ENCODE assay signal across 8 cellular contexts in the genomic region with DNA sequence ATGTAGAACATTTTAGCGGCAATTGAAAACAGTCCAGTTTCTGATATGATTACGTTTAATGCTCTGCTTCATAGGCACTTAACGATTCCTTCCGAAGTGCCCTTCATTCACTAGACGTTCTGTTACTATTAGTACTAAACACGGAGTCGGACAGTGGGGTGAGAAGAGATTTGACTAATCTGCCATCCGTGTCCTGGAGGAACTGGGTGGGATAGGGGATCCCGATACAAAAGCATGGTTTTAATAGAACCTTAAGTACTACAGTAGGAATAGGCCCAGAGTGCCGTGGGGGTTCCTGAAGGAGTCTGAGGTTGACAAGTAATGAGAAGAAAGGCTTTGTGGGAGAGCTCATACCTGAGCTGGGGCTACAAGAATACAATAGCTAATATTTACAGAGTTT. TPM values are rescaled to one million over a fixed set of nuclear protein-coding genes. Genes with fewer than 3 reads are reported as not detected.
A peak's percentile ranks its signal among the peaks of the same experiment; 100 is the strongest.
DNase-seq lines count a peak whose midpoint lies in the region; ATAC-seq and TF ChIP-seq lines count a peak whose summit lies in the region.

No MANE protein-coding gene starts in this region.

- H3K4me1 ChIP-seq in right lobe of liver: peaks cover 0 to 3% (median 0%) of the 10 kb centered on the region in 4 donors
- H3K4me1 ChIP-seq in upper lobe of left lung: peaks cover 14 to 17% (median 15%) of the 10 kb centered on the region in 4 donors

- peaks cover 36% of the 10 kb centered on the region for H3K4me1 Mint-ChIP-seq in activated naive CD4-positive, alpha-beta T cell treated with anti-CD3 and anti-CD28 coated beads, Interleukin-2, amount 50 U/mL, for 24 hours
- peaks cover 15% of the 10 kb centered on the region for H3K4me1 Mint-ChIP-seq in activated naive CD8-positive, alpha-beta T cell treated with anti-CD3 and anti-CD28 coated beads, Interleukin-2, amount 10 ng/mL, durations not matched to agents 7 days and 5 days

- intact Hi-C loops in right lobe of liver (cut with DNase I): no loop called here

- TF ChIP-seq EP300 in upper lobe of left lung (IDR thresholded peaks at IDR 0.05): no peak

- H3K4me3 Mint-ChIP-seq in activated naive CD4-positive, alpha-beta T cell treated with anti-CD3 and anti-CD28 coated beads, Interleukin-2, amount 50 U/mL, for 24 hours: peak overlapping the region; percentile 99
- peak overlapping the region; percentile 97 for H3K4me3 Mint-ChIP-seq in activated naive CD8-positive, alpha-beta T cell treated with anti-CD3 and anti-CD28 coated beads, Interleukin-2, amount 10 ng/mL, durations not matched to agents 7 days and 5 days

- CTCF ChIA-PET in HEK293T (lab: Yijun Ruan, JAX): interaction anchor here (1.0 kb wide), 1 partner anchor 13 kb away, joined by 3 read pairs; a partner anchor contains a TSS

- H3K27ac ChIP-seq in right lobe of liver (no peak overlapping the region), upper lobe of left lung (peak overlapping the region in 2 of 4 donors; percentile 32 to 74)

- H3K4me3 ChIP-seq in right lobe of liver (peak overlapping the region; percentile 61 to 83 (median 75)), upper lobe of left lung (peak overlapping the region; percentile 72 to 89 (median 80))

- no peak for ATAC-seq in activated naive CD8-positive, alpha-beta T cell treated with anti-CD3 and anti-CD28 coated beads, Interleukin-2, amount 10 ng/mL, durations not matched to agents 7 days and 5 days (ENCODE audit: low read depth)
- no peak for ATAC-seq in right lobe of liver
- ATAC-seq in upper lobe of left lung (ENCODE audit: low FRiP score in 2 of 2): no peak
- ATAC-seq in GM19463 (IDR thresholded peaks at IDR 0.05; ENCODE audit: unreplicated experiment): no peak
- no peak for ATAC-seq in GM18870 (IDR thresholded peaks at IDR 0.05; ENCODE audit: unreplicated experiment)

- H3K27me3 Mint-ChIP-seq in activated naive CD4-positive, alpha-beta T cell treated with anti-CD3 and anti-CD28 coated beads, Interleukin-2, amount 50 U/mL, for 24 hours: no peaks in the 10 kb centered on the region
- no peaks in the 10 kb centered on the region for H3K27me3 Mint-ChIP-seq in activated naive CD8-positive, alpha-beta T cell treated with anti-CD3 and anti-CD28 coated beads, Interleukin-2, amount 10 ng/mL, durations not matched to agents 7 days and 5 days

- H3K27me3 ChIP-seq in right lobe of liver: no peaks in the 10 kb centered on the region
- H3K27me3 ChIP-seq in upper lobe of left lung: no peaks in the 10 kb centered on the region

- H3K36me3 ChIP-seq in right lobe of liver (peaks cover 0 to 4% (median 0%) of the 10 kb centered on the region in 4 donors), upper lobe of left lung (peaks cover 0 to 5% (median 0%) of the 10 kb centered on the region in 4 donors)

- POLR2A ChIA-PET in activated naive CD8-positive, alpha-beta T cell treated with anti-CD3 and anti-CD28 coated beads, Interleukin-2, amount 10 ng/mL, durations not matched to agents 7 days and 5 days (lab: Charles Lee): interaction anchor here (2.2 kb wide), 1 partner anchor 125 kb away, joined by 19 read pairs; a partner anchor contains a TSS
- POLR2A ChIA-PET in HEK293T (lab: Yijun Ruan, JAX): interaction anchor here (0.9 to 1.3 kb wide), 3 partner anchors 11 to 125 kb away, joined by 3 read pairs; a partner anchor contains a TSS

- TF ChIP-seq CTCF in right lobe of liver (IDR thresholded peaks at IDR 0.05): no peak
- no peak for TF ChIP-seq CTCF in upper lobe of left lung (IDR thresholded peaks at IDR 0.05)

- H3K36me3 Mint-ChIP-seq in activated naive CD4-positive, alpha-beta T cell treated with anti-CD3 and anti-CD28 coated beads, Interleukin-2, amount 50 U/mL, for 24 hours: peaks cover 15% of the 10 kb centered on the region
- peaks cover 9% of the 10 kb centered on the region for H3K36me3 Mint-ChIP-seq in activated naive CD8-positive, alpha-beta T cell treated with anti-CD3 and anti-CD28 coated beads, Interleukin-2, amount 10 ng/mL, durations not matched to agents 7 days and 5 days

- DNase-seq in activated naive CD4-positive, alpha-beta T cell (lab: John Stamatoyannopoulos, UW): no peak
- DNase-seq in activated naive CD8-positive, alpha-beta T cell treated with anti-CD3 and anti-CD28 coated beads, Interleukin-2, amount 10 ng/mL, durations not matched to agents 7 days and 5 days: no peak
- DNase-seq in right lobe of liver: no peak
- DNase-seq in upper lobe of left lung: no peak
- DNase-seq in HEK293T (ENCODE audit: extremely low spot score): no peak

- H3K9me3 Mint-ChIP-seq in activated naive CD4-positive, alpha-beta T cell treated with anti-CD3 and anti-CD28 coated beads, Interleukin-2, amount 50 U/mL, for 24 hours: peaks cover 7% of the 10 kb centered on the region
- peaks cover 9% of the 10 kb centered on the region for H3K9me3 Mint-ChIP-seq in activated naive CD8-positive, alpha-beta T cell treated with anti-CD3 and anti-CD28 coated beads, Interleukin-2, amount 10 ng/mL, durations not matched to agents 7 days and 5 days

- peak overlapping the region; percentile 95 for H3K27ac Mint-ChIP-seq in activated naive CD4-positive, alpha-beta T cell treated with anti-CD3 and anti-CD28 coated beads, Interleukin-2, amount 50 U/mL, for 24 hours
- peak overlapping the region; percentile 75 for H3K27ac Mint-ChIP-seq in activated naive CD8-positive, alpha-beta T cell treated with anti-CD3 and anti-CD28 coated beads, Interleukin-2, amount 10 ng/mL, durations not matched to agents 7 days and 5 days

- TF ChIP-seq POLR2A in right lobe of liver (IDR thresholded peaks at IDR 0.05) (no peak), upper lobe of left lung (IDR thresholded peaks at IDR 0.05) (no peak)

- H3K9me3 ChIP-seq in right lobe of liver (no peaks in the 10 kb centered on the region), upper lobe of left lung (no peaks in the 10 kb centered on the region)

- WGBS in right lobe of liver (ENCODE audit: insufficient coverage, low coverage, low lambda C conversion rate, missing lambda C conversion rate): 30% methylated on average over 10 of the region's 10 CpGs
- 35 to 44% methylated on average over 10 of the region's 10 CpGs for WGBS in upper lobe of left lung, 2 donors

TF ChIP-seq in HEK293T, 16 proteins besides CTCF, POLR2A, EP300 and RAD21:
- TF ChIP-seq ZNF384 (IDR thresholded peaks at IDR 0.05) (no peak), NFRKB (IDR thresholded peaks at IDR 0.05) (no peak), HDGF (IDR thresholded peaks at IDR 0.05; ENCODE audit: borderline replicate concordance) (no peak), FOXA1 (IDR thresholded peaks at IDR 0.05) (no peak), TARDBP (IDR thresholded peaks at IDR 0.05) (no peak), LEF1 (IDR thresholded peaks at IDR 0.05; ENCODE audit: borderline replicate concordance) (no peak), FOXM1 (IDR thresholded peaks at IDR 0.05; ENCODE audit: borderline replicate concordance) (no peak), SUZ12 (IDR thresholded peaks at IDR 0.05) (no peak), CTBP1 (IDR thresholded peaks at IDR 0.05; ENCODE audit: borderline replicate concordance) (no peak), BHLHE40 (IDR thresholded peaks at IDR 0.05; ENCODE audit: borderline replicate concordance) (no peak), ARNT (IDR thresholded peaks at IDR 0.05) (no peak), FOXK2 (IDR thresholded peaks at IDR 0.05) (no peak), ELF4 (IDR thresholded peaks at IDR 0.05) (no peak), SP1 (IDR thresholded peaks at IDR 0.05) (no peak)
- TF ChIP-seq, protein P1, sequence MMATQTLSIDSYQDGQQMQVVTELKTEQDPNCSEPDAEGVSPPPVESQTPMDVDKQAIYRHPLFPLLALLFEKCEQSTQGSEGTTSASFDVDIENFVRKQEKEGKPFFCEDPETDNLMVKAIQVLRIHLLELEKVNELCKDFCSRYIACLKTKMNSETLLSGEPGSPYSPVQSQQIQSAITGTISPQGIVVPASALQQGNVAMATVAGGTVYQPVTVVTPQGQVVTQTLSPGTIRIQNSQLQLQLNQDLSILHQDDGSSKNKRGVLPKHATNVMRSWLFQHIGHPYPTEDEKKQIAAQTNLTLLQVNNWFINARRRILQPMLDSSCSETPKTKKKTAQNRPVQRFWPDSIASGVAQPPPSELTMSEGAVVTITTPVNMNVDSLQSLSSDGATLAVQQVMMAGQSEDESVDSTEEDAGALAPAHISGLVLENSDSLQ (IDR thresholded peaks at IDR 0.05): no peak

RNA-seq across cellular contexts. Expression of a gene that starts 0.6 kb away (rescaled TPM):
- 1 to 10 TPM; 1.0 to 2.2 TPM for total RNA-seq in activated naive CD8-positive, alpha-beta T cell treated with anti-CD3 and anti-CD28 coated beads, Interleukin-2, amount 10 ng/mL, durations not matched to agents 7 days and 5 days
- total RNA-seq in right lobe of liver: 1 to 10 TPM; 4.1 to 8.1 (median 5.0) TPM
- total RNA-seq in upper lobe of left lung: 10 to 100 TPM in 4 of 6 donors, 1 to 10 TPM in 2; 6.3 to 36.0 (median 12.1) TPM

RNA-seq across cellular contexts. Expression of a gene that starts 0.7 kb away (rescaled TPM):
- 10 to 100 TPM; 14.8 to 16.3 TPM for total RNA-seq in activated naive CD8-positive, alpha-beta T cell treated with anti-CD3 and anti-CD28 coated beads, Interleukin-2, amount 10 ng/mL, durations not matched to agents 7 days and 5 days
- total RNA-seq in right lobe of liver: 1 to 10 TPM; 4.4 to 6.4 (median 4.9) TPM
- 10 to 100 TPM in 5 of 6 donors, 1 to 10 TPM in 1; 8.0 to 45.1 (median 15.3) TPM for total RNA-seq in upper lobe of left lung

RNA-seq across cellular contexts. Expression of a gene that starts 13.3 kb away (rescaled TPM):
- total RNA-seq in activated naive CD8-positive, alpha-beta T cell treated with anti-CD3 and anti-CD28 coated beads, Interleukin-2, amount 10 ng/mL, durations not matched to agents 7 days and 5 days: under 1 TPM; 0.17 to 0.62 TPM
- under 1 TPM in 4 of 6 experiments, not detected in 2; 0.11 to 0.56 (median 0.29) TPM for total RNA-seq in right lobe of liver
- total RNA-seq in upper lobe of left lung: 1 to 10 TPM in 3 of 6 donors, under 1 TPM in 3; 0.34 to 3.1 (median 1.0) TPM
